Comparison of ENCODE assay signal across 9 cellular contexts in genomic region chr3:132317229-132317948, GRCh38. TPM values are rescaled to one million over a fixed set of nuclear protein-coding genes. Genes with fewer than 3 reads are reported as not detected.
DNase-seq lines count a peak whose midpoint lies in the region; ATAC-seq, FAIRE-seq and TF ChIP-seq lines count a peak whose summit lies in the region.
"Had no signal": no experiment of that assay in that cellular context is flagged by ENCODE, and none has a peak within 500 bp of the region (broad histone marks: within the 10 kb centered on the region; RNA-seq: fewer than 3 reads in every experiment).

ACP3 (plus strand) TSS chr3:132317407; CDS start chr3:132317457, 50 bp downstream.

- H3K18ac ChIP-seq in H1 (ENCODE audit: extremely low read depth, low read length): peak within 1 kb of the TSS; percentile 25; the same call in 1 of the 2 replicates

- H3K27ac ChIP-seq in H1 (ENCODE audit: low read depth, low read length): no peak within 1 kb of the TSS

- H2BK12ac ChIP-seq in H1 (ENCODE audit: low read depth, low read length): no peak within 1 kb of the TSS

- no peak for TF ChIP-seq POLR2A in H1 (IDR thresholded peaks at IDR 0.05; ENCODE audit: control extremely low read depth in 1 of 2, low read depth in 2 of 2, low read length in 2 of 2)

- H3K23ac ChIP-seq in H1 (ENCODE audit: insufficient read length): no peak within 1 kb of the TSS

- 65% methylated on average over 6 of the region's 6 CpGs; no CpG with 5 or more reads in 1 of the 2 experiments for WGBS in H1 (ENCODE audit: extremely low coverage in 1 of 2, insufficient coverage in 1 of 2, insufficient read length in 1 of 2, insufficient replicate concordance in 2 of 2, low coverage in 1 of 2, low lambda C conversion rate in 2 of 2, missing lambda C conversion rate in 1 of 2), 2 experiments

- no peaks in the 10 kb centered on the region for H4K20me1 ChIP-seq in H1 (replicated peaks in 1 of 2; ENCODE audit: control insufficient read depth in 1 of 2, insufficient read depth in 2 of 2, low read length in 2 of 2)

- H3K4me2 ChIP-seq in H1 (ENCODE audit: insufficient read depth in 1 of 2, low read depth in 2 of 2, low read length in 2 of 2): peak within 1 kb of the TSS; percentile 5 to 34; a peak in 2 of 4 replicates

- no peaks in the 10 kb centered on the region for H3K9me3 ChIP-seq in H1 (ENCODE audit: insufficient read depth in 2 of 2, low read depth in 1 of 2, low read length in 1 of 2)
- no peaks in the 10 kb centered on the region for H3K9me3 ChIP-seq in mucosa of descending colon

- peak; percentile 81 for FAIRE-seq in H1 (lab: Jason Lieb, UNC)

- ATAC-seq in GM21515 (IDR thresholded peaks at IDR 0.05; ENCODE audit: unreplicated experiment): peak; percentile 40
- peak; percentile 95 for ATAC-seq in mucosa of descending colon
- ATAC-seq in HG03025 (IDR thresholded peaks at IDR 0.05; ENCODE audit: low FRiP score, unreplicated experiment): no peak

- no peak within 1 kb of the TSS for H3K9ac ChIP-seq in H1 (replicated peaks in 1 of 4; ENCODE audit: extremely low read depth in 1 of 4, low read depth in 3 of 4, low read length in 3 of 4)

- no peak within 1 kb of the TSS for H4K91ac ChIP-seq in H1 (replicated peaks; ENCODE audit: insufficient read length, low read length)

- no peak for TF ChIP-seq RAD21 in H1 (IDR thresholded peaks at IDR 0.05 in 1 of 2, conservative IDR thresholded peaks at IDR 0.05 in 1 of 2; ENCODE audit: low read depth in 2 of 2, low read length in 2 of 2)

- no peak within 1 kb of the TSS for H3K56ac ChIP-seq in H1 (replicated peaks; ENCODE audit: insufficient read length, low read depth, low read length)

- H2AFZ ChIP-seq in H1 (ENCODE audit: low read length): peak within 1 kb of the TSS; percentile 54; the same call in 1 of the 2 replicates

- H3K4me3 ChIP-seq in H1 (ENCODE audit: extremely low read depth in 1 of 4, insufficient read depth in 2 of 4, low read depth in 3 of 4, low read length in 4 of 4) (peak within 1 kb of the TSS in 1 of 4 experiments; percentile 20; a peak in 1 of 8 replicates), mucosa of descending colon (no peak within 1 kb of the TSS)

- TF ChIP-seq EP300 in H1 (IDR thresholded peaks at IDR 0.05; ENCODE audit: borderline replicate concordance in 1 of 2, low read depth in 2 of 2, low read length in 2 of 2): no peak

- peak; percentile 15 for DNase-seq in AG08396 (ENCODE audit: low spot score)
- DNase-seq in NCI-H510A (lab: John Stamatoyannopoulos, UW): peak; percentile 16
- DNase-seq in H1 (ENCODE audit: low read depth in 1 of 2, low spot score in 2 of 2): no peak
- peak in 2 of 3 donors; percentile 40 to 51 for DNase-seq in mucosa of descending colon
- DNase-seq in NCI-H345 (lab: John Stamatoyannopoulos, UW): no peak
- DNase-seq in central memory CD4-positive, alpha-beta T cell: no peak

- no peaks in the 10 kb centered on the region for H3K79me1 ChIP-seq in H1 (ENCODE audit: low read depth, low read length)

- no peak within 1 kb of the TSS for H4K5ac ChIP-seq in H1 (ENCODE audit: insufficient read length, low read depth, low read length)

- H3K23me2 ChIP-seq in H1 (ENCODE audit: low read depth, low read length): no peaks in the 10 kb centered on the region

- TF ChIP-seq CTCF in H1 (IDR thresholded peaks at IDR 0.05; ENCODE audit: control extremely low read depth in 1 of 3, insufficient read depth in 1 of 3, low read depth in 1 of 3, low read length in 3 of 3) (no peak), mucosa of descending colon (IDR thresholded peaks at IDR 0.05) (no peak)

- H2AK5ac ChIP-seq in H1 (ENCODE audit: low read depth, low read length): no peak within 1 kb of the TSS

- H3K14ac ChIP-seq in H1 (ENCODE audit: insufficient read length): no peak within 1 kb of the TSS

- CTCF ChIA-PET in H1 (lab: Charles Lee; ENCODE audit: partially characterized antibody): interaction anchor here (0.8 to 2.0 kb wide), 7 partner anchors 22 to 126 kb away, joined by 3 to 5 read pairs (median 3); no protein-coding TSS in a partner anchor

- H3K36me3 ChIP-seq in H1 (ENCODE audit: control insufficient read depth in 2 of 4, insufficient read depth in 4 of 4, low read length in 3 of 4): no peaks in the 10 kb centered on the region
- H3K36me3 ChIP-seq in mucosa of descending colon (ENCODE audit: low read depth): no peaks in the 10 kb centered on the region

- POLR2A ChIA-PET in H1 (lab: Charles Lee; ENCODE audit: partially characterized antibody): no interaction called here

- no peak within 1 kb of the TSS for H2BK120ac ChIP-seq in H1 (replicated peaks; ENCODE audit: low read depth, low read length)

- no peak within 1 kb of the TSS for H3K4ac ChIP-seq in H1 (replicated peaks; ENCODE audit: insufficient read length, low read depth, low read length)

- H2BK20ac ChIP-seq in H1 (ENCODE audit: low read length): no peak within 1 kb of the TSS

- peaks cover 0 to 12% (median 5%) of the 10 kb centered on the region in 4 experiments; a peak in 4 of 7 replicates for H3K4me1 ChIP-seq in H1 (replicated peaks in 1 of 4; ENCODE audit: control insufficient read depth in 3 of 4, insufficient read depth in 4 of 4, low read length in 3 of 4)
- H3K4me1 ChIP-seq in mucosa of descending colon (ENCODE audit: low read depth): peaks cover 7% of the 10 kb centered on the region

- no peak within 1 kb of the TSS for H2BK15ac ChIP-seq in H1 (ENCODE audit: low read length)

- intact Hi-C loops in mucosa of descending colon (cut with DNase I, micrococcal nuclease): no loop called here

- H4K8ac ChIP-seq in H1 (ENCODE audit: extremely low read depth, insufficient read depth, low read length): no peak within 1 kb of the TSS

- H3K27me3 ChIP-seq in H1 (replicated peaks in 1 of 4; ENCODE audit: control insufficient read depth in 3 of 4, extremely low read depth in 1 of 4, insufficient read depth in 3 of 4, low read length in 3 of 4): peaks cover 0 to 1% (median 0%) of the 10 kb centered on the region in 4 experiments; a peak in 1 of 7 replicates

- no peaks in the 10 kb centered on the region for H3K79me2 ChIP-seq in H1 (ENCODE audit: control insufficient read depth in 1 of 2, insufficient read depth in 2 of 2, low read length in 2 of 2)

- H2BK5ac ChIP-seq in H1 (ENCODE audit: low read depth, low read length): no peak within 1 kb of the TSS

TF ChIP-seq in H1, 55 proteins besides CTCF, POLR2A, EP300 and RAD21:
- no peak for TF ChIP-seq SP1 (IDR thresholded peaks at IDR 0.05; ENCODE audit: low read depth, low read length)
- TF ChIP-seq SRF (IDR thresholded peaks at IDR 0.05; ENCODE audit: low read depth, low read length): no peak
- no peak for TF ChIP-seq BACH1 (IDR thresholded peaks at IDR 0.05; ENCODE audit: low read length)
- TF ChIP-seq USF2 (IDR thresholded peaks at IDR 0.05; ENCODE audit: low read length): no peak
- no peak for TF ChIP-seq JUND (IDR thresholded peaks at IDR 0.05; ENCODE audit: low read length)
- no peak for TF ChIP-seq KDM5A (IDR thresholded peaks at IDR 0.05; ENCODE audit: low read length)
- TF ChIP-seq ATF2 (IDR thresholded peaks at IDR 0.05; ENCODE audit: low read length): no peak

RNA-seq across cellular contexts. Expression of gene ACP3, which starts in this region (rescaled TPM):
- 1.2 and 2.4 TPM in 2 replicates for total RNA-seq in H1 (2021; fragmentation: NEBNext Ultra II Directional; extraction: Animal tissue kit (Norgen Biotek cat#: 25700))
- 0.67 and 1.4 TPM in 2 replicates for polyA plus RNA-seq in H1 (2011; rRNA removed)
- polyA plus RNA-seq in H1 (2011; cell fraction: cytosol; rRNA removed): 1.00 TPM
- 1.5 TPM for polyA plus RNA-seq in H1 (2011; cell fraction: nucleus; rRNA removed)
- 2.1 to 4.3 TPM (median 2.6 TPM) in 4 replicates for polyA plus RNA-seq in H1 (2012, experiment 1 of 2)
- 0.33 TPM for polyA plus RNA-seq in H1 (2012, experiment 2 of 2)
- 3.4 TPM for polyA plus RNA-seq in H1 (2013, experiment 1 of 2)
- 3.1 TPM for polyA plus RNA-seq in H1 (2013, experiment 2 of 2)
- 2.6 and 4.8 TPM in 2 replicates for polyA minus RNA-seq in H1 (2011; rRNA and poly(A)+ RNA removed)
- polyA minus RNA-seq in H1 (2011; cell fraction: cytosol; rRNA and poly(A)+ RNA removed): 0.73 TPM
- polyA minus RNA-seq in H1 (2011; cell fraction: nucleus; rRNA and poly(A)+ RNA removed): 4.0 TPM
- 10 to 100 TPM in 1 of 3 donors, 1 to 10 TPM in 2; 6.9 to 27.5 (median 9.6) TPM for total RNA-seq in mucosa of descending colon
- total RNA-seq: dermis microvascular lymphatic vessel endothelial cell had no signal

Comparison
In these comparisons a context has a peak if more than half of its experiments do, and no peak if none do; other contexts are left out.
1. DNase-seq: peak in AG08396 (single experiment), NCI-H510A (single experiment) and mucosa of descending colon (2 of 3); none in H1 (0 of 2), NCI-H345 (single experiment) and central memory CD4-positive, alpha-beta T cell (single experiment).